In genomic region chr20:16864069-16864468, GRCh38 we compare ENCODE assay signal across 1 cellular context.
TF ChIP-seq lines count a peak whose summit lies in the region.

No MANE protein-coding gene starts in this region.

TF ChIP-seq in A549, 52 proteins besides CTCF, POLR2A, EP300 and RAD21 (continued from another document):
- TF ChIP-seq REST (IDR thresholded peaks at IDR 0.05) (no peak), JUNB (IDR thresholded peaks at IDR 0.05) (no peak), FOSB (CRISPR knock-in tag; IDR thresholded peaks at IDR 0.05) (no peak)
